Comparison of ENCODE assay signal across 8 cellular contexts in the genomic region with DNA sequence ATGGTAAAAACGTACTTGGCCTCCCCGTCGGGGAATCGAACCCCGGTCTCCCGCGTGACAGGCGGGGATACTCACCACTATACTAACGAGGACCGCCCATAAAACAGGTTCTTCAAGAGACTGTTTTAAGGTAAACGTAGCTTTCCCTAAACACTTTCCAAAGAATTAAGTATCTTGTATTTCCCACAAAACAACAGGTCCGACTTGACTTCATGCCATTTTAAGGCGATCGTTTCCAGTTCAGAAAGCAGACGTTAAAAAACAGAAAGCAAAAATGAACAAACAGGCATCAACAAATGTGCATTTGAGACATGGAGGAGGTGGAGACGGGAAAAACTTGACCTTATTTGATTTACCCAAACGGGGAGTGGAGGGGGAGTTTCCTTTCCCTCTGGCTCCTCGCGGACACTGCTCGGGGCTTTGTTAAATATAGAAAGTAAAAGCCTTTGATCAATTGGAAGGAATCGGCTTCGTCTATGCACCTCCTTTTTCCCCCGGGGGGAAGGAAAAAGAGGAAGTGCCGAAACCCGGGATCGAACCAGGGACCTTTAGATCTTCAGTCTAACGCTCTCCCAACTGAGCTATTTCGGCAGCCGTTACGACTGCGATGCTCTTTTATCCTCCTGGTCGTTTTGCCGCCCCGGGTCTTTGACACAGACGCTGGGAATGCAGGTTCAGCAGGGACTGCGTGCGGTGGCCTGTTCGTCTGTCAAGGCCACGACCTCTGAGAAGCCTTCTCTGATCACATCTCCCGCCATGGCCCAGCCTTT.
DNase-seq lines count a peak whose midpoint lies in the region; ATAC-seq lines count a peak whose summit lies in the region.

No MANE protein-coding gene starts in this region.

- ATAC-seq in GM18858 (IDR thresholded peaks at IDR 0.05; ENCODE audit: unreplicated experiment) (peak; percentile 64), HG03103 (IDR thresholded peaks at IDR 0.05; ENCODE audit: low read depth, unreplicated experiment) (peak; percentile 69)
- peak; percentile 93 for ATAC-seq in central memory CD8-positive, alpha-beta T cell (replicated peaks; ENCODE audit: extremely low read depth, poor library complexity, severe bottlenecking)

- DNase-seq in T-helper 9 cell = peak; percentile 91
- peak; percentile 91 to 95 for DNase-seq in central memory CD8-positive, alpha-beta T cell (ENCODE audit: low spot score in 2 of 2)
- peak; percentile 96 for DNase-seq in left kidney (ENCODE audit: low read depth, low spot score)
- peak; percentile 99 for DNase-seq in stimulated activated CD4-positive, alpha-beta T cell treated with anti-CD3 and anti-CD28 coated beads, Interleukin-2, amount 100 ng/mL, for 48 hours
- no peak for DNase-seq in NCI-H1417 treated with DMSO at 0.1 percent for 48 hours (lab: John Stamatoyannopoulos, UW)
- DNase-seq in KG1 (lab: John Stamatoyannopoulos, UW) = no peak

- peaks cover 34% of the 10 kb centered on the region for H3K4me1 Mint-ChIP-seq in central memory CD8-positive, alpha-beta T cell

- H3K27me3 Mint-ChIP-seq in central memory CD8-positive, alpha-beta T cell = peaks cover 13% of the 10 kb centered on the region

- H3K36me3 Mint-ChIP-seq in central memory CD8-positive, alpha-beta T cell (ENCODE audit: insufficient read depth) = peaks cover 28% of the 10 kb centered on the region

- peak overlapping the region; percentile 100 for H3K27ac Mint-ChIP-seq in central memory CD8-positive, alpha-beta T cell (ENCODE audit: low read depth)

- H3K4me3 Mint-ChIP-seq in central memory CD8-positive, alpha-beta T cell = peak overlapping the region; percentile 96

- H3K9me3 Mint-ChIP-seq in central memory CD8-positive, alpha-beta T cell = peaks cover 9% of the 10 kb centered on the region

Comparison
In these comparisons a context has a peak if more than half of its experiments do, and no peak if none do; other contexts are left out.
1. DNase-seq: peak in T-helper 9 cell (single experiment), central memory CD8-positive, alpha-beta T cell (2 of 2), left kidney (single experiment) and stimulated activated CD4-positive, alpha-beta T cell treated with anti-CD3 and anti-CD28 coated beads, Interleukin-2, amount 100 ng/mL, for 48 hours (2 of 2); none in NCI-H1417 treated with DMSO at 0.1 percent for 48 hours (single experiment) and KG1 (single experiment).
2. Peak in every context shown above with its lines, with median percentiles within 50 percentile points of each other: ATAC-seq.